Comparison of ENCODE assay signal across 1 cellular context in the genomic region with DNA sequence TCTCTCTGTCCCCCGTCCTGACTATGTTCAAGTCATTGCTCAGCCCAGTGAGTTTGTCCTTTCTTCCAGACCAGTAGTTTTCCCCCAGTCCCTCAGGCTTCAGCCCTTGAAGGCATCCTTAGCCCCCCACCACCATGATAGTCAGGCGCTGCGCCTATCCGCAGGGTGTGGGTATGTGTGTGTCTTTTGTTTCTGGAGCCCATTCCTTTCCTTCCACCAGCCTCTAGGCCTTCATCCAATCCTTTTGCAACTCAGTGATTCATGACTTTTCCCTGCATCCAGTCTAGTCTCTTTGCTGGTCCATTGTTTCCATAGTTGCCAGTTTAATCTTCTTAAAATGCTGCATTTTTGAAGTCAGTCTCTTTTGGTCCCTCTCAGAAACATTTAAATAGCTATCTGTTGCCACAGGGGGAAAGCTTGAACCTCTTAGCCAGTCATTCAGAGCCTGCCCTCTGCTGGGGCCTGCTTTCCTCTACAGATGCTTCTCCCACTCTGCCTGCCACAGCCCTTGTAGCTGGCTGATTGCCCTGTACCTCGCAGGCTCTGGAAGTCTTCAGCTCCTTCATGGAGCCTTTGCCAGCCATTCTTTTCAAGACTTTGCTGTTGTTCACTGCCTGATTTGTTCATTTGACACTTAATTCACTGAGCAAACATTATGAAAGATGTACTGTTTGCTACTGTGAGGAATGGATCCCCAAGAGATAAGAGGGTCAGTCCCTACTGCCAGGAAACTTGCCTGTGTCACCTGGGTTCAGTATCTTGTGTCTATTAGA.
TF ChIP-seq lines count a peak whose summit lies in the region.

No MANE protein-coding gene starts in this region.

TF ChIP-seq in IMR-90, 13 proteins besides CTCF, POLR2A, EP300 and RAD21:
- TF ChIP-seq CEBPB (IDR thresholded peaks at IDR 0.05; ENCODE audit: low read depth, low read length) = peak; percentile 35
- peak; percentile 90 for TF ChIP-seq SMC3 (IDR thresholded peaks at IDR 0.05; ENCODE audit: low read depth, low read length)
- no peak for TF ChIP-seq CHD1 (IDR thresholded peaks at IDR 0.05; ENCODE audit: low read depth, low read length)
- no peak for TF ChIP-seq NFE2L2 (IDR thresholded peaks at IDR 0.05; ENCODE audit: low read depth, low read length)
